29 cellular contexts compared by ENCODE assay signal in genomic region chr11:114322934-114323333, GRCh38. TPM values are rescaled to one million over a fixed set of nuclear protein-coding genes. Genes with fewer than 3 reads are reported as not detected.
"Had no signal": no experiment of that assay in that cellular context is flagged by ENCODE, and none has a peak within 500 bp of the region (broad histone marks: within the 10 kb centered on the region; RNA-seq: fewer than 3 reads in every experiment).

No MANE protein-coding gene starts in this region.

- H3K36me3 Mint-ChIP-seq: activated naive CD4-positive, alpha-beta T cell treated with anti-CD3 and anti-CD28 coated beads, Interleukin-2, amount 50 U/mL, for 24 hours; brain; natural killer cell treated with Interleukin-12 subunit alpha and Interleukin-12 subunit beta and Interleukin-15 and Interleukin-18, amount 100 ng/mL, for 72 hours had no signal

- H3K36me3 ChIP-seq: cardiac muscle cell, colonic mucosa, gastroesophageal sphincter, uterus, WERI-Rb-1 had no signal

- H3K4me1 ChIP-seq: colonic mucosa, uterus had no signal

- H3K27ac ChIP-seq: cardiac muscle cell, colonic mucosa, dorsolateral prefrontal cortex, gastroesophageal sphincter, WERI-Rb-1 had no signal

- H3K4me3 Mint-ChIP-seq: activated CD4-positive, alpha-beta memory T cell treated with anti-CD3 and anti-CD28 coated beads, Interleukin-2, amount 10 ng/mL, durations not matched to agents 7 days and 5 days; activated CD4-positive, alpha-beta T cell treated with anti-CD3 and anti-CD28 coated beads, Interleukin-2, amount 10 ng/mL, durations not matched to agents 24 days and 14 days; activated naive CD4-positive, alpha-beta T cell treated with anti-CD3 and anti-CD28 coated beads, Interleukin-2, amount 50 U/mL, for 24 hours; activated naive CD8-positive, alpha-beta T cell treated with anti-CD3 and anti-CD28 coated beads, Interleukin-2, amount 50 U/mL, for 24 hours; brain; natural killer cell treated with Interleukin-12 subunit alpha and Interleukin-12 subunit beta and Interleukin-15 and Interleukin-18, amount 100 ng/mL, for 72 hours; T-helper 17 cell had no signal

- H3K27me3 ChIP-seq: cardiac muscle cell, colonic mucosa, uterus had no signal

- DNase-seq: activated CD4-positive, alpha-beta memory T cell treated with anti-CD3 and anti-CD28 coated beads, Interleukin-2, amount 10 ng/mL, durations not matched to agents 7 days and 5 days; activated CD4-positive, alpha-beta T cell treated with anti-CD3 and anti-CD28 coated beads, Interleukin-2, amount 10 ng/mL, durations not matched to agents 24 days and 14 days; activated CD4-positive, CD25-positive, alpha-beta regulatory T cell treated with anti-CD3 and anti-CD28 coated beads, Interleukin-2, amount 50 U/mL, for 72 hours; activated naive CD8-positive, alpha-beta T cell treated with anti-CD3 and anti-CD28 coated beads, Interleukin-2, amount 50 U/mL, for 24 hours; activated T-cell treated with anti-CD3 and anti-CD28 coated beads, Interleukin-2, amount 50 U/mL, for 48 hours; cerebellar nuclear complex; colonic mucosa; dorsolateral prefrontal cortex; effector memory CD4-positive, alpha-beta T cell; hippocampal formation; left cardiac atrium; midbrain; posterior cingulate gyrus; right cardiac atrium; stimulated activated CD4-positive, alpha-beta T cell treated with anti-CD3 and anti-CD28 coated beads, Interleukin-2, amount 100 ng/mL, for 48 hours; stimulated activated naive CD4-positive, alpha-beta T cell treated with Interleukin-2 at 50 U/mL for 16 hours; T-helper 17 cell; T1000; trophoblast cell; uterus; WERI-Rb-1 had no signal

- ATAC-seq: activated naive CD8-positive, alpha-beta T cell treated with anti-CD3 and anti-CD28 coated beads, Interleukin-2, amount 50 U/mL, for 24 hours; gastroesophageal sphincter; left cardiac atrium; natural killer cell treated with Interleukin-12 subunit alpha and Interleukin-12 subunit beta and Interleukin-15 and Interleukin-18, amount 100 ng/mL, for 72 hours; right cardiac atrium; T-helper 17 cell had no signal

- H3K9me3 ChIP-seq: colonic mucosa, gastroesophageal sphincter, uterus had no signal

- H3K4me3 ChIP-seq: cardiac muscle cell, colonic mucosa, dorsolateral prefrontal cortex, gastroesophageal sphincter, uterus had no signal

- H3K27me3 Mint-ChIP-seq: activated naive CD4-positive, alpha-beta T cell treated with anti-CD3 and anti-CD28 coated beads, Interleukin-2, amount 50 U/mL, for 24 hours; brain had no signal

- H3K27ac Mint-ChIP-seq: activated CD4-positive, alpha-beta memory T cell treated with anti-CD3 and anti-CD28 coated beads, Interleukin-2, amount 10 ng/mL, durations not matched to agents 7 days and 5 days; activated CD4-positive, alpha-beta T cell treated with anti-CD3 and anti-CD28 coated beads, Interleukin-2, amount 10 ng/mL, durations not matched to agents 24 days and 14 days; activated naive CD4-positive, alpha-beta T cell treated with anti-CD3 and anti-CD28 coated beads, Interleukin-2, amount 50 U/mL, for 24 hours; activated naive CD8-positive, alpha-beta T cell treated with anti-CD3 and anti-CD28 coated beads, Interleukin-2, amount 50 U/mL, for 24 hours; activated T-helper 2 cell treated with anti-CD3 and anti-CD28 coated beads, Interferon-gamma antibody, Interleukin-2, Interleukin-4, amounts not matched to agents 10 μg/mL and 5 μg/mL and 100 μg/mL, durations not matched to agents 14 hours and 24 hours and 36 hours; brain; natural killer cell treated with Interleukin-12 subunit alpha and Interleukin-12 subunit beta and Interleukin-15 and Interleukin-18, amount 100 ng/mL, for 72 hours; T-helper 17 cell had no signal

- H3K9me3 Mint-ChIP-seq: activated CD4-positive, alpha-beta memory T cell treated with anti-CD3 and anti-CD28 coated beads, Interleukin-2, amount 10 ng/mL, durations not matched to agents 7 days and 5 days; activated naive CD4-positive, alpha-beta T cell treated with anti-CD3 and anti-CD28 coated beads, Interleukin-2, amount 50 U/mL, for 24 hours; activated naive CD8-positive, alpha-beta T cell treated with anti-CD3 and anti-CD28 coated beads, Interleukin-2, amount 50 U/mL, for 24 hours; activated T-helper 2 cell treated with anti-CD3 and anti-CD28 coated beads, Interferon-gamma antibody, Interleukin-2, Interleukin-4, amounts not matched to agents 10 μg/mL and 5 μg/mL and 100 μg/mL, durations not matched to agents 14 hours and 24 hours and 36 hours; natural killer cell treated with Interleukin-12 subunit alpha and Interleukin-12 subunit beta and Interleukin-15 and Interleukin-18, amount 100 ng/mL, for 72 hours had no signal

- FAIRE-seq: keratinocyte had no signal

RNA-seq across cellular contexts. Expression of gene NNMT, which starts 26.7 kb away (rescaled TPM):
- total RNA-seq: activated CD4-positive, alpha-beta memory T cell treated with anti-CD3 and anti-CD28 coated beads, Interleukin-2, amount 10 ng/mL, durations not matched to agents 7 days and 5 days; activated CD4-positive, alpha-beta T cell treated with anti-CD3 and anti-CD28 coated beads, Interleukin-2, amount 10 ng/mL, durations not matched to agents 24 days and 14 days; activated T-helper 2 cell treated with anti-CD3 and anti-CD28 coated beads, Interferon-gamma antibody, Interleukin-2, Interleukin-4, amounts not matched to agents 10 μg/mL and 5 μg/mL and 100 μg/mL, durations not matched to agents 14 hours and 24 hours and 36 hours; cardiac muscle cell; natural killer cell treated with Interleukin-12 subunit alpha and Interleukin-12 subunit beta and Interleukin-15 and Interleukin-18, amount 100 ng/mL, for 72 hours; T-helper 17 cell; temporal lobe had no signal
